16 cellular contexts compared by ENCODE assay signal in genomic region chr10:124078028-124078427, GRCh38. TPM values are rescaled to one million over a fixed set of nuclear protein-coding genes. Genes with fewer than 3 reads are reported as not detected.
"Had no signal": no experiment of that assay in that cellular context is flagged by ENCODE, and none has a peak within 500 bp of the region (broad histone marks: within the 10 kb centered on the region; RNA-seq: fewer than 3 reads in every experiment).

No MANE protein-coding gene starts in this region.

- H3K27ac ChIP-seq: body of pancreas, hepatocyte, left ventricle myocardium inferior, ovary, stomach, thoracic aorta had no signal

- H3K4me1 ChIP-seq: body of pancreas had no signal

- H3K4me3 Mint-ChIP-seq: activated CD8-positive, alpha-beta T cell treated with anti-CD3 and anti-CD28 coated beads for 36 hours; activated naive CD8-positive, alpha-beta T cell treated with anti-CD3 and anti-CD28 coated beads for 36 hours; activated T-helper 1 cell treated with anti-CD3 and anti-CD28 coated beads, Interleukin-12 subunit alpha, Interleukin-12 subunit beta, Interleukin-2, Interleukin-4 antibody, amounts not matched to agents 30 ng/mL and 10 ng/mL and 1 ng/mL, durations not matched to agents 14 hours and 24 hours and 36 hours; WTC11 had no signal

- H3K79me2 ChIP-seq: hepatocyte had no signal

- H3K27me3 Mint-ChIP-seq: activated CD8-positive, alpha-beta T cell treated with anti-CD3 and anti-CD28 coated beads for 36 hours; activated naive CD8-positive, alpha-beta T cell treated with anti-CD3 and anti-CD28 coated beads for 36 hours had no signal

- H3K27me3 ChIP-seq: body of pancreas, hepatocyte, ovary, spleen, stomach had no signal

- DNase-seq: activated CD4-positive, alpha-beta T cell treated with anti-CD3 and anti-CD28 coated beads for 4 hours; activated CD8-positive, alpha-beta T cell treated with anti-CD3 and anti-CD28 coated beads for 36 hours; activated naive CD8-positive, alpha-beta T cell treated with anti-CD3 and anti-CD28 coated beads for 36 hours; amygdala; body of pancreas; erythroblast; left ventricle myocardium inferior; mesendoderm; ovary; spleen; stomach had no signal

- H3K4me3 ChIP-seq: body of pancreas, hepatocyte, left ventricle myocardium inferior, ovary, spleen, stomach, thoracic aorta had no signal

- H3K36me3 ChIP-seq: left ventricle myocardium inferior, ovary, stomach, thoracic aorta had no signal

- H3K9me3 Mint-ChIP-seq: activated naive CD8-positive, alpha-beta T cell treated with anti-CD3 and anti-CD28 coated beads for 36 hours; activated T-helper 1 cell treated with anti-CD3 and anti-CD28 coated beads, Interleukin-12 subunit alpha, Interleukin-12 subunit beta, Interleukin-2, Interleukin-4 antibody, amounts not matched to agents 30 ng/mL and 10 ng/mL and 1 ng/mL, durations not matched to agents 14 hours and 24 hours and 36 hours had no signal

- H3K9me3 ChIP-seq: body of pancreas, left ventricle myocardium inferior, ovary, spleen, stomach, thoracic aorta had no signal

- H2AFZ ChIP-seq: hepatocyte had no signal

- ATAC-seq: activated CD8-positive, alpha-beta T cell treated with anti-CD3 and anti-CD28 coated beads for 36 hours; body of pancreas; WTC11 had no signal

- H3K27ac Mint-ChIP-seq: activated CD8-positive, alpha-beta T cell treated with anti-CD3 and anti-CD28 coated beads for 36 hours; activated naive CD8-positive, alpha-beta T cell treated with anti-CD3 and anti-CD28 coated beads for 36 hours; activated T-helper 1 cell treated with anti-CD3 and anti-CD28 coated beads, Interleukin-12 subunit alpha, Interleukin-12 subunit beta, Interleukin-2, Interleukin-4 antibody, amounts not matched to agents 30 ng/mL and 10 ng/mL and 1 ng/mL, durations not matched to agents 14 hours and 24 hours and 36 hours; WTC11 had no signal

- H3K4me2 ChIP-seq: hepatocyte had no signal

- H3K36me3 Mint-ChIP-seq: activated naive CD8-positive, alpha-beta T cell treated with anti-CD3 and anti-CD28 coated beads for 36 hours had no signal

RNA-seq across cellular contexts. Expression of gene CHST15, which starts 15.4 kb away (rescaled TPM):
- total RNA-seq: T-helper 2 cell treated with Interferon-gamma antibody and Interleukin-4, amounts not matched to agents 100 ng/mL and 5 ng/mL, for 36 hours had no signal
